Comparison of ENCODE assay signal across 11 cellular contexts in the genomic region with DNA sequence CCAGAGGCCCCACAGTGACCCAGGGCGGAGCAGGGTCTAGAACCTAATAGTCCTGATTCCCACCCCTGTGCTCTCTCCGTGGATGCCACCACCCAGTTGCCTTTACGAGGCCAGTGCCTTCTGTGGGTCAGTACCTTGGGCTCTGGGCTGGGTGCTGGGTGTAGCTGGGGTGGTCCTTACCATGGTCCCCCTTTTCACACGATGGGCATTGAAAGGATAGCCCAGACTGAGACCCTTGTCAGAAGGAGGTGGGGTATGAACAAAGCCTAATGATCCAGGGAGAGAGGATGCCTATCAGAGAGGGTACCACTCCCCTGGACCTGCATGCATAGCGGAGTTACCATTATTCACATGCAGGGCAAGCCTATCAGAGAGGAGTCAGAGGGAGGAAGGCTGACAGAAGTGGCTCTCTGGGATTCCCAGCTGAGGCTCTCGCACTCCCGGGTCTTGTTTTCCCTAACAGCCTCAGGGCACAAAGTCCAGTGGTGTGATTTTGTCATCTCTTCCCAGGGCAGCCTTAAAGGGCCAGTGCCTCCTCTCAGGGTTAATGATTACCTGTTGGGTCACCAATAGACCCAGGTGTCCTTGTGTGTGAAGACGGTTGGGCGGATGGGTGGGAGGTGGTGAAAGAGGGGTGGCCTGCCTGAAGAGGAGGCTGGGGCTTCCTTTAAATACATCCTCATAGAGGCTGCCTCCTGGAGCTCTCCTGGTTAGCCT. TPM values are rescaled to one million over a fixed set of nuclear protein-coding genes. Genes with fewer than 3 reads are reported as not detected.
A peak's percentile ranks its signal among the peaks of the same experiment; 100 is the strongest.
DNase-seq lines count a peak whose midpoint lies in the region; TF ChIP-seq lines count a peak whose summit lies in the region.
"Had no signal": no experiment of that assay in that cellular context is flagged by ENCODE, and none has a peak within 500 bp of the region (broad histone marks: within the 10 kb centered on the region; RNA-seq: fewer than 3 reads in every experiment).

No MANE protein-coding gene starts in this region.

- POLR2A ChIA-PET in PC-9 (lab: Charles Lee; ENCODE audit: unreplicated experiment) (no interaction called here), RWPE1 (lab: Yijun Ruan, JAX; ENCODE audit: low non-redundant PET) (no interaction called here), GM10248 (lab: Yijun Ruan, JAX) (no interaction called here)

- no peak for TF ChIP-seq CTCF in PC-9 (conservative IDR thresholded peaks at IDR 0.05)
- no peak for TF ChIP-seq CTCF in fibroblast of villous mesenchyme (IDR thresholded peaks at IDR 0.05; ENCODE audit: insufficient read depth, low read depth, low read length)
- TF ChIP-seq CTCF in RWPE1 (conservative IDR thresholded peaks at IDR 0.05; ENCODE audit: low read depth), result no peak
- no peak for TF ChIP-seq CTCF in GM10248 (IDR thresholded peaks at IDR 0.05; ENCODE audit: control extremely low read depth, extremely low read depth, low read depth, missing control alignments)

- CTCF ChIA-PET in PC-9 (lab: Charles Lee), result no interaction called here
- CTCF ChIA-PET in RWPE1 (lab: Yijun Ruan, JAX), result interaction anchor here (0.5 to 1.3 kb wide), 3 partner anchors 20 to 198 kb away, joined by 3 read pairs; no protein-coding TSS in a partner anchor
- CTCF ChIA-PET in GM10248 (lab: Yijun Ruan, JAX), result interaction anchor here (1.1 to 2.0 kb wide), 4 partner anchors 11 to 139 kb away, joined by 3 to 5 read pairs (median 4); no protein-coding TSS in a partner anchor

- H3K36me3 ChIP-seq in PC-9 (ENCODE audit: low read depth), result no peaks in the 10 kb centered on the region
- H3K36me3 ChIP-seq: esophagus muscularis mucosa had no signal

- DNase-seq in DMS53 treated with DMSO at 0.1 percent for 48 hours (lab: John Stamatoyannopoulos, UW; ENCODE audit: unreplicated experiment) (peak; percentile 94), PC-9 (peak; percentile 52 to 71), fibroblast of villous mesenchyme (ENCODE audit: low read depth) (peak; percentile 54), renal cortical epithelial cell (ENCODE audit: low read depth) (peak; percentile 89), RWPE1 (ENCODE audit: low spot score) (no peak), GM10248 (ENCODE audit: extremely low spot score) (no peak), NCI-H345 treated with DMSO at 0.1 percent for 48 hours (lab: John Stamatoyannopoulos, UW; ENCODE audit: unreplicated experiment) (no peak), NCI-H1048 (lab: John Stamatoyannopoulos, UW) (no peak)
- DNase-seq: CD4-positive, CD25-positive, alpha-beta regulatory T cell; stimulated activated CD4-positive, alpha-beta T cell treated with anti-CD3 and anti-CD28 coated beads, Interleukin-1b, Interleukin-23, amount 100 ng/mL, for 48 hours had no signal

- H4K20me1 ChIP-seq in PC-9 (ENCODE audit: insufficient read depth), result no peaks in the 10 kb centered on the region

- H3F3A ChIP-seq in PC-9 (ENCODE audit: insufficient read depth, low read depth), result peaks cover 48% of the 10 kb centered on the region

- intact Hi-C loops in PC-9 (cut with micrococcal nuclease; ENCODE audit: unreplicated experiment), result no loop called here

- H3K27ac ChIP-seq in PC-9 (no peak overlapping the region), RWPE1 (no peak overlapping the region)
- H3K27ac ChIP-seq: esophagus muscularis mucosa had no signal

- no peaks in the 10 kb centered on the region for H3K27me3 ChIP-seq in PC-9 (ENCODE audit: insufficient read depth, low read depth)
- H3K27me3 ChIP-seq: esophagus muscularis mucosa had no signal

- H2AFZ ChIP-seq in PC-9, result no peak overlapping the region

- H3K4me3 ChIP-seq in PC-9 (no peak overlapping the region), fibroblast of villous mesenchyme (ENCODE audit: low read depth, low read length) (no peak overlapping the region)
- H3K4me3 ChIP-seq: esophagus muscularis mucosa had no signal

- H3K4me2 ChIP-seq in PC-9, result peak overlapping the region; percentile 67

- BruUV-seq in PC-9 (replicated peaks; lab: Mats Ljungman, UMichigan), result no TSS peak

- peaks cover 74% of the 10 kb centered on the region for H3K4me1 ChIP-seq in PC-9 (replicated peaks; ENCODE audit: insufficient read depth)
- H3K4me1 ChIP-seq: esophagus muscularis mucosa had no signal

- H3K79me2 ChIP-seq in PC-9 (ENCODE audit: low read depth), result no peaks in the 10 kb centered on the region

- no peaks in the 10 kb centered on the region for H3K9me3 ChIP-seq in PC-9 (ENCODE audit: insufficient read depth, low read depth)
- H3K9me3 ChIP-seq: esophagus muscularis mucosa had no signal

- no peaks in the 10 kb centered on the region for H3K9me2 ChIP-seq in PC-9 (ENCODE audit: insufficient read depth)

RNA-seq across cellular contexts. Expression of gene VEGFA, which starts 36.2 kb away (rescaled TPM):
- total RNA-seq in PC-9 (2021) (112 and 117 TPM in 2 replicates), fibroblast of villous mesenchyme (84.2 and 132 TPM in 2 replicates), renal cortical epithelial cell (121 and 249 TPM in 2 replicates)

Comparison
In these comparisons a context has a peak if more than half of its experiments do, and no peak if none do; other contexts are left out.
1. DNase-seq: peak in DMS53 treated with DMSO at 0.1 percent for 48 hours (single experiment), PC-9 (2 of 2), fibroblast of villous mesenchyme (single experiment) and renal cortical epithelial cell (single experiment); none in RWPE1 (single experiment), GM10248 (single experiment), NCI-H345 treated with DMSO at 0.1 percent for 48 hours (single experiment) and NCI-H1048 (single experiment).